In genomic region chr12:103441437-103442186, GRCh38 we compare ENCODE assay signal across 8 cellular contexts. TPM values are rescaled to one million over a fixed set of nuclear protein-coding genes. Genes with fewer than 3 reads are reported as not detected.
A peak's percentile ranks its signal among the peaks of the same experiment; 100 is the strongest.
DNase-seq lines count a peak whose midpoint lies in the region; ATAC-seq and TF ChIP-seq lines count a peak whose summit lies in the region.

No MANE protein-coding gene starts in this region.

- H4K20me1 ChIP-seq in DND-41 (ENCODE audit: insufficient read depth, low read length) = no peaks in the 10 kb centered on the region

- H3K9me3 ChIP-seq in DND-41 (ENCODE audit: insufficient read depth, low read length, severe bottlenecking) = no peaks in the 10 kb centered on the region

- H3K9ac ChIP-seq in DND-41 (ENCODE audit: low read depth, low read length) = peak overlapping the region; percentile 52

- no peaks in the 10 kb centered on the region for H3K9me3 Mint-ChIP-seq in activated CD4-positive, alpha-beta memory T cell treated with anti-CD3 and anti-CD28 coated beads, Interleukin-2, amount 10 ng/mL, durations not matched to agents 7 days and 5 days
- H3K9me3 Mint-ChIP-seq in stimulated activated effector memory CD8-positive, alpha-beta T cell treated with anti-CD3 and anti-CD28 coated beads, Interleukin-12 subunit alpha, Interleukin-12 subunit beta, amount 100 ng/mL, for 72 hours = peaks cover 2% of the 10 kb centered on the region

- no peaks in the 10 kb centered on the region for H3K27me3 Mint-ChIP-seq in activated CD4-positive, alpha-beta memory T cell treated with anti-CD3 and anti-CD28 coated beads, Interleukin-2, amount 10 ng/mL, durations not matched to agents 7 days and 5 days

- H3K27ac Mint-ChIP-seq in activated CD4-positive, alpha-beta memory T cell treated with anti-CD3 and anti-CD28 coated beads, Interleukin-2, amount 10 ng/mL, durations not matched to agents 7 days and 5 days = peak overlapping the region; percentile 95
- H3K27ac Mint-ChIP-seq in stimulated activated effector memory CD8-positive, alpha-beta T cell treated with anti-CD3 and anti-CD28 coated beads, Interleukin-12 subunit alpha, Interleukin-12 subunit beta, amount 100 ng/mL, for 72 hours = peak overlapping the region; percentile 41

- H2AFZ ChIP-seq in DND-41 (ENCODE audit: low read depth, low read length) = peak overlapping the region; percentile 67

- peak overlapping the region in 1 of 2 experiments; percentile 51; a peak in 2 of 4 replicates for H3K4me3 ChIP-seq in DND-41 (ENCODE audit: low read depth in 1 of 2, low read length in 2 of 2)

- peaks cover 22% of the 10 kb centered on the region for H3K4me1 ChIP-seq in DND-41 (ENCODE audit: insufficient read depth, low read length)

- intact Hi-C loops in left cardiac atrium (cut with DNase I) = no loop called here

- no peaks in the 10 kb centered on the region for H3K27me3 ChIP-seq in DND-41 (ENCODE audit: insufficient read depth, low read length, poor library complexity)

- peak overlapping the region; percentile 93 for H3K27ac ChIP-seq in DND-41 (ENCODE audit: low read length)

- peaks cover 23% of the 10 kb centered on the region for H3K4me1 Mint-ChIP-seq in activated CD4-positive, alpha-beta memory T cell treated with anti-CD3 and anti-CD28 coated beads, Interleukin-2, amount 10 ng/mL, durations not matched to agents 7 days and 5 days
- H3K4me1 Mint-ChIP-seq in stimulated activated effector memory CD8-positive, alpha-beta T cell treated with anti-CD3 and anti-CD28 coated beads, Interleukin-12 subunit alpha, Interleukin-12 subunit beta, amount 100 ng/mL, for 72 hours = peaks cover 5% of the 10 kb centered on the region

- TF ChIP-seq CTCF in DND-41 (IDR thresholded peaks at IDR 0.05; ENCODE audit: borderline replicate concordance, extremely low read depth, low read length, poor library complexity, severe bottlenecking) = no peak

- peak overlapping the region; percentile 63 for H3K4me3 Mint-ChIP-seq in activated CD4-positive, alpha-beta memory T cell treated with anti-CD3 and anti-CD28 coated beads, Interleukin-2, amount 10 ng/mL, durations not matched to agents 7 days and 5 days
- H3K4me3 Mint-ChIP-seq in stimulated activated effector memory CD8-positive, alpha-beta T cell treated with anti-CD3 and anti-CD28 coated beads, Interleukin-12 subunit alpha, Interleukin-12 subunit beta, amount 100 ng/mL, for 72 hours = peak overlapping the region; percentile 20

- POLR2A ChIA-PET in activated CD4-positive, alpha-beta memory T cell treated with anti-CD3 and anti-CD28 coated beads, Interleukin-2, amount 10 ng/mL, durations not matched to agents 7 days and 5 days (lab: Charles Lee) = no interaction called here

- CTCF ChIA-PET in activated CD4-positive, alpha-beta memory T cell treated with anti-CD3 and anti-CD28 coated beads, Interleukin-2, amount 10 ng/mL, durations not matched to agents 7 days and 5 days (lab: Charles Lee) = no interaction called here

- no peaks in the 10 kb centered on the region for H3K36me3 Mint-ChIP-seq in activated CD4-positive, alpha-beta memory T cell treated with anti-CD3 and anti-CD28 coated beads, Interleukin-2, amount 10 ng/mL, durations not matched to agents 7 days and 5 days (ENCODE audit: low read depth)
- no peaks in the 10 kb centered on the region for H3K36me3 Mint-ChIP-seq in stimulated activated effector memory CD8-positive, alpha-beta T cell treated with anti-CD3 and anti-CD28 coated beads, Interleukin-12 subunit alpha, Interleukin-12 subunit beta, amount 100 ng/mL, for 72 hours

- H3K4me2 ChIP-seq in DND-41 (ENCODE audit: insufficient read depth, low read length) = peak overlapping the region; percentile 62

- no peaks in the 10 kb centered on the region for H3K36me3 ChIP-seq in DND-41 (ENCODE audit: insufficient read depth, low read length)

- ATAC-seq in DND-41 (ENCODE audit: insufficient read depth, low read depth) (peak; percentile 71), GM19328 (IDR thresholded peaks at IDR 0.05; ENCODE audit: unreplicated experiment) (peak; percentile 94), HG03175 (IDR thresholded peaks at IDR 0.05; ENCODE audit: unreplicated experiment) (peak; percentile 97), left cardiac atrium (no peak)
- peak; percentile 99 for ATAC-seq in stimulated activated effector memory CD8-positive, alpha-beta T cell treated with anti-CD3 and anti-CD28 coated beads, Interleukin-12 subunit alpha, Interleukin-12 subunit beta, amount 100 ng/mL, for 72 hours

- H3K79me2 ChIP-seq in DND-41 (ENCODE audit: insufficient read depth, low read length) = no peaks in the 10 kb centered on the region

- DNase-seq in DND-41 (peak; percentile 7), AML-193 (lab: John Stamatoyannopoulos, UW) (no peak), left cardiac atrium (no peak), NCI-H524 treated with DMSO at 0.1 percent for 48 hours (lab: John Stamatoyannopoulos, UW) (no peak)
- DNase-seq in activated CD4-positive, alpha-beta memory T cell treated with anti-CD3 and anti-CD28 coated beads, Interleukin-2, amount 10 ng/mL, durations not matched to agents 7 days and 5 days = peak; percentile 47
- peak in 1 of 2 donors; percentile 57 for DNase-seq in stimulated activated effector memory CD8-positive, alpha-beta T cell treated with anti-CD3 and anti-CD28 coated beads, Interleukin-12 subunit alpha, Interleukin-12 subunit beta, amount 100 ng/mL, for 72 hours (ENCODE audit: low spot score in 2 of 2)

RNA-seq across cellular contexts. Expression of gene C12orf42, which starts 54.2 kb away (rescaled TPM):
- under 1 TPM; 0.25 to 0.48 TPM for total RNA-seq in activated CD4-positive, alpha-beta memory T cell treated with anti-CD3 and anti-CD28 coated beads, Interleukin-2, amount 10 ng/mL, durations not matched to agents 7 days and 5 days
- not detected for total RNA-seq in left cardiac atrium

Comparison
In these comparisons a context has a peak if more than half of its experiments do, and no peak if none do; other contexts are left out.
1. ATAC-seq: peak in DND-41 (single experiment), GM19328 (single experiment), HG03175 (single experiment) and stimulated activated effector memory CD8-positive, alpha-beta T cell treated with anti-CD3 and anti-CD28 coated beads, Interleukin-12 subunit alpha, Interleukin-12 subunit beta, amount 100 ng/mL, for 72 hours (single experiment); none in left cardiac atrium (0 of 2).
2. DNase-seq: peak in DND-41 (single experiment) and activated CD4-positive, alpha-beta memory T cell treated with anti-CD3 and anti-CD28 coated beads, Interleukin-2, amount 10 ng/mL, durations not matched to agents 7 days and 5 days (single experiment); none in AML-193 (0 of 2), left cardiac atrium (single experiment) and NCI-H524 treated with DMSO at 0.1 percent for 48 hours (single experiment).